In genomic region chr3:66482005-66482404, GRCh38 we compare ENCODE assay signal across 11 cellular contexts. TPM values are rescaled to one million over a fixed set of nuclear protein-coding genes. Genes with fewer than 3 reads are reported as not detected.
DNase-seq lines count a peak whose midpoint lies in the region; ATAC-seq and TF ChIP-seq lines count a peak whose summit lies in the region.
"Had no signal": no experiment of that assay in that cellular context is flagged by ENCODE, and none has a peak within 500 bp of the region (broad histone marks: within the 10 kb centered on the region; RNA-seq: fewer than 3 reads in every experiment).

No MANE protein-coding gene starts in this region.

- H3K36me3 Mint-ChIP-seq in CD4-positive, CD25-positive, alpha-beta regulatory T cell = peaks cover 22% of the 10 kb centered on the region
- H3K36me3 Mint-ChIP-seq in neural progenitor cell = peaks cover 24% of the 10 kb centered on the region
- H3K36me3 Mint-ChIP-seq: IgD-negative memory B cell had no signal

- H3K9me3 Mint-ChIP-seq in CD4-positive, CD25-positive, alpha-beta regulatory T cell = peaks cover 0 to 3% (median 0%) of the 10 kb centered on the region in 7 donors
- peaks cover 5% of the 10 kb centered on the region for H3K9me3 Mint-ChIP-seq in neural progenitor cell

- peak overlapping the region; percentile 7 for H3K4me2 ChIP-seq in neural progenitor cell

- no peak overlapping the region for H3K9ac ChIP-seq in neural progenitor cell

- peaks cover 34 to 82% (median 39%) of the 10 kb centered on the region in 4 donors for H3K4me1 Mint-ChIP-seq in CD4-positive, CD25-positive, alpha-beta regulatory T cell
- H3K4me1 Mint-ChIP-seq in neural progenitor cell = peaks cover 61% of the 10 kb centered on the region

- H4K20me1 ChIP-seq in neural progenitor cell (ENCODE audit: low read depth) = peaks cover 100% of the 10 kb centered on the region

- ATAC-seq in CD4-positive, CD25-positive, alpha-beta regulatory T cell (ENCODE audit: low read depth in 2 of 2) = no peak
- no peak for ATAC-seq in HG02884 (IDR thresholded peaks at IDR 0.05; ENCODE audit: unreplicated experiment)
- ATAC-seq in HG03442 (IDR thresholded peaks at IDR 0.05; ENCODE audit: unreplicated experiment) = no peak
- no peak for ATAC-seq in sciatic nerve

- H3K36me3 ChIP-seq in CD4-positive, CD25-positive, alpha-beta regulatory T cell (ENCODE audit: control insufficient read depth, insufficient read depth, low read length) = no peaks in the 10 kb centered on the region
- H3K36me3 ChIP-seq in neural progenitor cell = no peaks in the 10 kb centered on the region

- peak overlapping the region; percentile 46 to 85 (median 77) for H3K4me3 Mint-ChIP-seq in CD4-positive, CD25-positive, alpha-beta regulatory T cell
- no peak overlapping the region for H3K4me3 Mint-ChIP-seq in neural progenitor cell

- peak overlapping the region; percentile 52 for H3K27ac ChIP-seq in CD4-positive, CD25-positive, alpha-beta regulatory T cell (ENCODE audit: insufficient read depth, low read length, poor library complexity, severe bottlenecking)
- peak overlapping the region; percentile 63 to 98 (median 93) for H3K27ac ChIP-seq in dorsolateral prefrontal cortex
- no peak overlapping the region for H3K27ac ChIP-seq in neural progenitor cell
- H3K27ac ChIP-seq: epithelial cell of prostate had no signal

- H3K4me1 ChIP-seq in CD4-positive, CD25-positive, alpha-beta regulatory T cell (ENCODE audit: control insufficient read depth, insufficient read depth, low read length, poor library complexity, severe bottlenecking) = peaks cover 88% of the 10 kb centered on the region
- peaks cover 91% of the 10 kb centered on the region for H3K4me1 ChIP-seq in neural progenitor cell

- no peaks in the 10 kb centered on the region for H3K27me3 ChIP-seq in CD4-positive, CD25-positive, alpha-beta regulatory T cell (ENCODE audit: control insufficient read depth, insufficient read depth, low read length)
- H3K27me3 ChIP-seq in dorsolateral prefrontal cortex (no peaks in the 10 kb centered on the region), neural progenitor cell (no peaks in the 10 kb centered on the region)

- H3K27me3 Mint-ChIP-seq in CD4-positive, CD25-positive, alpha-beta regulatory T cell = no peaks in the 10 kb centered on the region
- no peaks in the 10 kb centered on the region for H3K27me3 Mint-ChIP-seq in neural progenitor cell (ENCODE audit: insufficient read depth, low read depth)
- H3K27me3 Mint-ChIP-seq: IgD-negative memory B cell had no signal

- H3K27ac Mint-ChIP-seq in CD4-positive, CD25-positive, alpha-beta regulatory T cell = peak overlapping the region; percentile 70 to 97 (median 84)
- H3K27ac Mint-ChIP-seq in neural progenitor cell = peak overlapping the region; percentile 87
- H3K27ac Mint-ChIP-seq: IgD-negative memory B cell had no signal

- no peak overlapping the region for H2AFZ ChIP-seq in neural progenitor cell (replicated peaks)

- TF ChIP-seq CTCF in dorsolateral prefrontal cortex (IDR thresholded peaks at IDR 0.05 in 54 of 56, conservative IDR thresholded peaks at IDR 0.05 in 2 of 56; ENCODE audit: low read depth in 1 of 56, partially characterized antibody in 56 of 56) (peak in 1 of 56 donors; percentile 11), neural progenitor cell (IDR thresholded peaks at IDR 0.05) (no peak)

- DNase-seq in CD4-positive, CD25-positive, alpha-beta regulatory T cell = no peak
- peak; percentile 8 for DNase-seq in HT-29 (ENCODE audit: low spot score)
- DNase-seq in dorsolateral prefrontal cortex = peak in 3 of 10 donors; percentile 26 to 56 (median 45)
- no peak for DNase-seq in neural progenitor cell (ENCODE audit: low spot score)
- no peak for DNase-seq in superior temporal gyrus (ENCODE audit: extremely low spot score)
- no peak for DNase-seq in sciatic nerve (ENCODE audit: low spot score)
- DNase-seq: NCI-H446 treated with DMSO at 0.1 percent for 48 hours had no signal

- peaks cover 24% of the 10 kb centered on the region for H3F3A ChIP-seq in neural progenitor cell (ENCODE audit: low read depth)

- peaks cover 0 to 3% of the 10 kb centered on the region in 2 experiments for H3K9me3 ChIP-seq in CD4-positive, CD25-positive, alpha-beta regulatory T cell (ENCODE audit: control insufficient read depth in 2 of 2, low read length in 2 of 2)
- no peaks in the 10 kb centered on the region for H3K9me3 ChIP-seq in neural progenitor cell (ENCODE audit: low read depth)

- peak overlapping the region; percentile 73 for H3K4me3 ChIP-seq in CD4-positive, CD25-positive, alpha-beta regulatory T cell (ENCODE audit: low read depth, low read length)
- H3K4me3 ChIP-seq in dorsolateral prefrontal cortex (peak overlapping the region in 37 of 59 donors; percentile 0 to 58 (median 23)), neural progenitor cell (no peak overlapping the region)

- peaks cover 100% of the 10 kb centered on the region for H3K79me2 ChIP-seq in neural progenitor cell (ENCODE audit: low read depth)

- intact Hi-C loops in dorsolateral prefrontal cortex (cut with DNase I) = loop anchor here (2.0 to 5.0 kb wide), 4 partner anchors 19 to 340 kb away; partner anchors contain the start of gene LRIG1 (in 1 of the 2)
- intact Hi-C loops in sciatic nerve (cut with DNase I) = no loop called here

RNA-seq across cellular contexts. Expression of gene LRIG1, which starts 18.8 kb away (rescaled TPM):
- total RNA-seq in CD4-positive, CD25-positive, alpha-beta regulatory T cell = 81.3 TPM
- 10 to 100 TPM; 46.7 to 67.6 (median 64.4) TPM for polyA plus RNA-seq in CD4-positive, CD25-positive, alpha-beta regulatory T cell
- total RNA-seq in HT-29 (2014; rRNA removed; shearing (Covaris generic)) = 24.0 and 25.2 TPM in 2 replicates
- 100 to 1,000 TPM in 86 of 120 experiments, 10 to 100 TPM in 34; 65.6 to 291 (median 118) TPM for total RNA-seq in dorsolateral prefrontal cortex
- total RNA-seq in neural progenitor cell (ENCODE audit: low replicate concordance) = 169 and 184 TPM in 2 replicates
- 50.8 TPM for total RNA-seq in sciatic nerve
